17 cellular contexts compared by ENCODE assay signal in genomic region chr2:230872151-230872967, GRCh38. TPM values are rescaled to one million over a fixed set of nuclear protein-coding genes. Genes with fewer than 3 reads are reported as not detected.
DNase-seq lines count a peak whose midpoint lies in the region; ATAC-seq, FAIRE-seq and TF ChIP-seq lines count a peak whose summit lies in the region.
"Had no signal": no experiment of that assay in that cellular context is flagged by ENCODE, and none has a peak within 500 bp of the region (broad histone marks: within the 10 kb centered on the region; RNA-seq: fewer than 3 reads in every experiment).

No MANE protein-coding gene starts in this region.

- CTCF ChIA-PET in activated CD8-positive, alpha-beta T cell treated with anti-CD3 and anti-CD28 coated beads, Interleukin-2, amount 10 ng/mL, durations not matched to agents 7 days and 5 days (lab: Charles Lee): interaction anchor here (0.7 to 1.5 kb wide), 2 partner anchors 48 to 181 kb away, joined by 3 to 5 read pairs; no protein-coding TSS in a partner anchor
- CTCF ChIA-PET in activated CD8-positive, alpha-beta T cell treated with anti-CD3 and anti-CD28 coated beads for 36 hours (lab: Charles Lee): interaction anchor here (0.6 to 2.2 kb wide), 5 partner anchors 24 to 181 kb away, joined by 3 to 9 read pairs (median 4); no protein-coding TSS in a partner anchor
- CTCF ChIA-PET in H1 (lab: Charles Lee; ENCODE audit: partially characterized antibody): interaction anchor here (0.7 to 10.1 kb wide), 13 partner anchors 9 to 131 kb away, joined by 3 to 86 read pairs (median 4); no protein-coding TSS in a partner anchor

- ATAC-seq in activated CD8-positive, alpha-beta T cell treated with anti-CD3 and anti-CD28 coated beads, Interleukin-2, amount 10 ng/mL, durations not matched to agents 7 days and 5 days: no peak
- ATAC-seq in activated CD8-positive, alpha-beta T cell treated with anti-CD3 and anti-CD28 coated beads for 36 hours: no peak
- ATAC-seq in HG03025 (IDR thresholded peaks at IDR 0.05; ENCODE audit: low FRiP score, unreplicated experiment): peak; percentile 7
- ATAC-seq in stimulated activated memory B cell treated with anti-CD40 and anti-IgM and Interleukin-4, amounts not matched to agents 10 μg/mL and 1 μg/mL and 100 μg/mL, for 72 hours: no peak
- ATAC-seq in esophagus mucosa: no peak

- H4K8ac ChIP-seq in H1 (ENCODE audit: extremely low read depth, insufficient read depth, low read length): no peak overlapping the region

- peaks cover 36% of the 10 kb centered on the region for H3K79me1 ChIP-seq in H1 (ENCODE audit: low read depth, low read length)

- H3K9me3 ChIP-seq in H1 (ENCODE audit: insufficient read depth in 2 of 2, low read depth in 1 of 2, low read length in 1 of 2): no peaks in the 10 kb centered on the region
- H3K9me3 ChIP-seq: thoracic aorta had no signal

- no peak overlapping the region for H3K14ac ChIP-seq in H1 (ENCODE audit: insufficient read length)

- no peaks in the 10 kb centered on the region for H3K27me3 ChIP-seq in H1 (replicated peaks in 1 of 4; ENCODE audit: control insufficient read depth in 3 of 4, extremely low read depth in 1 of 4, insufficient read depth in 3 of 4, low read length in 3 of 4)

- H3K27ac Mint-ChIP-seq in activated CD8-positive, alpha-beta T cell treated with anti-CD3 and anti-CD28 coated beads, Interleukin-2, amount 10 ng/mL, durations not matched to agents 7 days and 5 days: peak overlapping the region; percentile 41
- no peak overlapping the region for H3K27ac Mint-ChIP-seq in activated CD8-positive, alpha-beta T cell treated with anti-CD3 and anti-CD28 coated beads for 36 hours
- peak overlapping the region; percentile 94 for H3K27ac Mint-ChIP-seq in stimulated activated memory B cell treated with anti-CD40 and anti-IgM and Interleukin-4, amounts not matched to agents 10 μg/mL and 1 μg/mL and 100 μg/mL, for 72 hours

- H4K20me1 ChIP-seq in H1 (replicated peaks in 1 of 2; ENCODE audit: control insufficient read depth in 1 of 2, insufficient read depth in 2 of 2, low read length in 2 of 2): peaks cover 7 to 34% of the 10 kb centered on the region in 2 experiments

- peaks cover 15 to 44% (median 25%) of the 10 kb centered on the region in 4 experiments for H3K36me3 ChIP-seq in H1 (ENCODE audit: control insufficient read depth in 2 of 4, insufficient read depth in 4 of 4, low read length in 3 of 4)

- peak overlapping the region; percentile 32; the same call in 1 of the 2 replicates for H2BK5ac ChIP-seq in H1 (ENCODE audit: low read depth, low read length)

- no peak overlapping the region for H3K4me3 Mint-ChIP-seq in activated CD8-positive, alpha-beta T cell treated with anti-CD3 and anti-CD28 coated beads, Interleukin-2, amount 10 ng/mL, durations not matched to agents 7 days and 5 days
- no peak overlapping the region for H3K4me3 Mint-ChIP-seq in activated CD8-positive, alpha-beta T cell treated with anti-CD3 and anti-CD28 coated beads for 36 hours
- peak overlapping the region; percentile 40 for H3K4me3 Mint-ChIP-seq in stimulated activated memory B cell treated with anti-CD40 and anti-IgM and Interleukin-4, amounts not matched to agents 10 μg/mL and 1 μg/mL and 100 μg/mL, for 72 hours
- H3K4me3 Mint-ChIP-seq: natural killer cell treated with Interleukin-12 subunit alpha and Interleukin-12 subunit beta and Interleukin-15 and Interleukin-18, amount 100 ng/mL, for 72 hours had no signal

- no peak overlapping the region for H3K23ac ChIP-seq in H1 (ENCODE audit: insufficient read length)

- H3K9me3 Mint-ChIP-seq in activated CD8-positive, alpha-beta T cell treated with anti-CD3 and anti-CD28 coated beads, Interleukin-2, amount 10 ng/mL, durations not matched to agents 7 days and 5 days (ENCODE audit: insufficient read depth): no peaks in the 10 kb centered on the region
- H3K9me3 Mint-ChIP-seq in activated CD8-positive, alpha-beta T cell treated with anti-CD3 and anti-CD28 coated beads for 36 hours: no peaks in the 10 kb centered on the region
- H3K9me3 Mint-ChIP-seq in stimulated activated memory B cell treated with anti-CD40 and anti-IgM and Interleukin-4, amounts not matched to agents 10 μg/mL and 1 μg/mL and 100 μg/mL, for 72 hours: no peaks in the 10 kb centered on the region
- H3K9me3 Mint-ChIP-seq: natural killer cell treated with Interleukin-12 subunit alpha and Interleukin-12 subunit beta and Interleukin-15 and Interleukin-18, amount 100 ng/mL, for 72 hours had no signal

- H3K9ac ChIP-seq in H1 (replicated peaks in 1 of 4; ENCODE audit: extremely low read depth in 1 of 4, low read depth in 3 of 4, low read length in 3 of 4): no peak overlapping the region; a peak in 1 of 7 replicates

- intact Hi-C loops in activated CD8-positive, alpha-beta T cell treated with anti-CD3 and anti-CD28 coated beads for 36 hours (cut with micrococcal nuclease): no loop called here

- DNase-seq in activated CD8-positive, alpha-beta T cell treated with anti-CD3 and anti-CD28 coated beads, Interleukin-2, amount 10 ng/mL, durations not matched to agents 7 days and 5 days: peak; percentile 17
- no peak for DNase-seq in activated CD8-positive, alpha-beta T cell treated with anti-CD3 and anti-CD28 coated beads for 36 hours
- DNase-seq in H1 (ENCODE audit: low read depth in 1 of 2, low spot score in 2 of 2) (peak in 1 of 2 experiments; percentile 42), foreskin melanocyte (no peak), NCI-H1417 treated with DMSO at 0.1 percent for 48 hours (lab: John Stamatoyannopoulos, UW) (no peak)
- DNase-seq: hypothalamus; NCI-H1436; stimulated activated CD4-positive, alpha-beta T cell treated with anti-CD3 and anti-CD28 coated beads, Interleukin-2, amount 100 ng/mL, for 48 hours; T1000 had no signal

- H3K27ac ChIP-seq in H1 (ENCODE audit: low read depth, low read length): peak overlapping the region; percentile 23; the same call in 1 of the 2 replicates
- H3K27ac ChIP-seq: HL-60 had no signal

- peaks cover 6% of the 10 kb centered on the region for H3K23me2 ChIP-seq in H1 (ENCODE audit: low read depth, low read length)

- H3K27me3 Mint-ChIP-seq in activated CD8-positive, alpha-beta T cell treated with anti-CD3 and anti-CD28 coated beads, Interleukin-2, amount 10 ng/mL, durations not matched to agents 7 days and 5 days (ENCODE audit: low read depth): no peaks in the 10 kb centered on the region
- no peaks in the 10 kb centered on the region for H3K27me3 Mint-ChIP-seq in activated CD8-positive, alpha-beta T cell treated with anti-CD3 and anti-CD28 coated beads for 36 hours
- H3K27me3 Mint-ChIP-seq in stimulated activated memory B cell treated with anti-CD40 and anti-IgM and Interleukin-4, amounts not matched to agents 10 μg/mL and 1 μg/mL and 100 μg/mL, for 72 hours: no peaks in the 10 kb centered on the region

- no peak overlapping the region for H3K56ac ChIP-seq in H1 (replicated peaks; ENCODE audit: insufficient read length, low read depth, low read length)

- H3K79me2 ChIP-seq in H1 (ENCODE audit: control insufficient read depth in 1 of 2, insufficient read depth in 2 of 2, low read length in 2 of 2): peaks cover 16 to 72% of the 10 kb centered on the region in 2 experiments; a peak in 3 of 4 replicates

- H3K4me3 ChIP-seq in H1 (ENCODE audit: extremely low read depth in 1 of 4, insufficient read depth in 2 of 4, low read depth in 3 of 4, low read length in 4 of 4): no peak overlapping the region
- H3K4me3 ChIP-seq: thoracic aorta had no signal

- POLR2A ChIA-PET in activated CD8-positive, alpha-beta T cell treated with anti-CD3 and anti-CD28 coated beads, Interleukin-2, amount 10 ng/mL, durations not matched to agents 7 days and 5 days (lab: Charles Lee): no interaction called here
- POLR2A ChIA-PET in activated CD8-positive, alpha-beta T cell treated with anti-CD3 and anti-CD28 coated beads for 36 hours (lab: Charles Lee): interaction anchor here (1.3 to 1.7 kb wide), 5 partner anchors 8 to 56 kb away, joined by 3 to 5 read pairs (median 4); partner anchors contain the start of gene ITM2C
- POLR2A ChIA-PET in H1 (lab: Charles Lee; ENCODE audit: partially characterized antibody): interaction anchor here (1.0 to 6.6 kb wide), 7 partner anchors 8 to 112 kb away, joined by 5 to 32 read pairs (median 7); partner anchors contain the start of gene ITM2C

- no peak overlapping the region for H2BK15ac ChIP-seq in H1 (ENCODE audit: low read length)

- no peak overlapping the region for H4K91ac ChIP-seq in H1 (replicated peaks; ENCODE audit: insufficient read length, low read length)

- peaks cover 17 to 43% (median 38%) of the 10 kb centered on the region in 4 experiments for H3K4me1 ChIP-seq in H1 (replicated peaks in 1 of 4; ENCODE audit: control insufficient read depth in 3 of 4, insufficient read depth in 4 of 4, low read length in 3 of 4)

- H3K18ac ChIP-seq in H1 (ENCODE audit: extremely low read depth, low read length): no peak overlapping the region; the same call in none of the 2 replicates

- peaks cover 60% of the 10 kb centered on the region for H3K4me1 Mint-ChIP-seq in activated CD8-positive, alpha-beta T cell treated with anti-CD3 and anti-CD28 coated beads, Interleukin-2, amount 10 ng/mL, durations not matched to agents 7 days and 5 days (ENCODE audit: low read depth)
- H3K4me1 Mint-ChIP-seq in activated CD8-positive, alpha-beta T cell treated with anti-CD3 and anti-CD28 coated beads for 36 hours (ENCODE audit: low read depth): peaks cover 49% of the 10 kb centered on the region
- peaks cover 80% of the 10 kb centered on the region for H3K4me1 Mint-ChIP-seq in stimulated activated memory B cell treated with anti-CD40 and anti-IgM and Interleukin-4, amounts not matched to agents 10 μg/mL and 1 μg/mL and 100 μg/mL, for 72 hours

- no peak overlapping the region for H3K4me2 ChIP-seq in H1 (ENCODE audit: insufficient read depth in 1 of 2, low read depth in 2 of 2, low read length in 2 of 2)

- no peak overlapping the region for H2BK120ac ChIP-seq in H1 (replicated peaks; ENCODE audit: low read depth, low read length)

- no peak for TF ChIP-seq EP300 in H1 (IDR thresholded peaks at IDR 0.05; ENCODE audit: borderline replicate concordance in 1 of 2, low read depth in 2 of 2, low read length in 2 of 2)

- H2BK20ac ChIP-seq in H1 (ENCODE audit: low read length): no peak overlapping the region

- no peak for TF ChIP-seq CTCF in activated CD8-positive, alpha-beta T cell treated with anti-CD3 and anti-CD28 coated beads for 36 hours (IDR thresholded peaks at IDR 0.05)
- TF ChIP-seq CTCF in H1 (IDR thresholded peaks at IDR 0.05; ENCODE audit: control extremely low read depth in 1 of 3, insufficient read depth in 1 of 3, low read depth in 1 of 3, low read length in 3 of 3): no peak

- TF ChIP-seq POLR2A in H1 (IDR thresholded peaks at IDR 0.05; ENCODE audit: control extremely low read depth in 1 of 2, low read depth in 2 of 2, low read length in 2 of 2): 0 out of 3 replicates have a peak, but pooled peaks of 1 of the 2 experiments have one; percentile 11

- no peak overlapping the region for H2AK5ac ChIP-seq in H1 (ENCODE audit: low read depth, low read length)

- 90% methylated on average over 14 of the region's 14 CpGs; no CpG with 5 or more reads in 1 of the 2 experiments for WGBS in H1 (ENCODE audit: extremely low coverage in 1 of 2, insufficient coverage in 1 of 2, insufficient read length in 1 of 2, insufficient replicate concordance in 2 of 2, low coverage in 1 of 2, low lambda C conversion rate in 2 of 2, missing lambda C conversion rate in 1 of 2), 2 experiments

- no peak overlapping the region for H2BK12ac ChIP-seq in H1 (ENCODE audit: low read depth, low read length)

- no peak overlapping the region for H2AFZ ChIP-seq in H1 (ENCODE audit: low read length)

- H4K5ac ChIP-seq in H1 (ENCODE audit: insufficient read length, low read depth, low read length): no peak overlapping the region

- H3K4ac ChIP-seq in H1 (replicated peaks; ENCODE audit: insufficient read length, low read depth, low read length): no peak overlapping the region

- FAIRE-seq in H1 (lab: Jason Lieb, UNC): no peak
- FAIRE-seq: A204.1, G401.6 had no signal

- H3K36me3 Mint-ChIP-seq in activated CD8-positive, alpha-beta T cell treated with anti-CD3 and anti-CD28 coated beads, Interleukin-2, amount 10 ng/mL, durations not matched to agents 7 days and 5 days (ENCODE audit: low read depth): peaks cover 22% of the 10 kb centered on the region
- peaks cover 7% of the 10 kb centered on the region for H3K36me3 Mint-ChIP-seq in activated CD8-positive, alpha-beta T cell treated with anti-CD3 and anti-CD28 coated beads for 36 hours (ENCODE audit: low read depth)
- H3K36me3 Mint-ChIP-seq in stimulated activated memory B cell treated with anti-CD40 and anti-IgM and Interleukin-4, amounts not matched to agents 10 μg/mL and 1 μg/mL and 100 μg/mL, for 72 hours: peaks cover 5% of the 10 kb centered on the region
- H3K36me3 Mint-ChIP-seq: natural killer cell treated with Interleukin-12 subunit alpha and Interleukin-12 subunit beta and Interleukin-15 and Interleukin-18, amount 100 ng/mL, for 72 hours had no signal

- TF ChIP-seq RAD21 in H1 (IDR thresholded peaks at IDR 0.05 in 1 of 2, conservative IDR thresholded peaks at IDR 0.05 in 1 of 2; ENCODE audit: low read depth in 2 of 2, low read length in 2 of 2): no peak

RNA-seq across cellular contexts. Expression of gene ITM2C, which starts 7.6 kb away (rescaled TPM):
- total RNA-seq in activated CD8-positive, alpha-beta T cell treated with anti-CD3 and anti-CD28 coated beads, Interleukin-2, amount 10 ng/mL, durations not matched to agents 7 days and 5 days: 10 to 100 TPM; 77.2 to 79.5 TPM
- total RNA-seq in activated CD8-positive, alpha-beta T cell treated with anti-CD3 and anti-CD28 coated beads for 36 hours: 10 to 100 TPM; 43.2 to 43.4 TPM
- total RNA-seq in H1 (2021; fragmentation: NEBNext Ultra II Directional; extraction: Animal tissue kit (Norgen Biotek cat#: 25700)): 362 and 367 TPM in 2 replicates
- 742 and 889 TPM in 2 replicates for polyA plus RNA-seq in H1 (2011; rRNA removed)
- polyA plus RNA-seq in H1 (2011; cell fraction: cytosol; rRNA removed): 714 TPM
- 967 TPM for polyA plus RNA-seq in H1 (2011; cell fraction: nucleus; rRNA removed)
- polyA plus RNA-seq in H1 (2012, experiment 1 of 2): 466 to 565 TPM (median 504 TPM) in 4 replicates
- 396 TPM for polyA plus RNA-seq in H1 (2012, experiment 2 of 2)
- 442 TPM for polyA plus RNA-seq in H1 (2013, experiment 1 of 2)
- 531 TPM for polyA plus RNA-seq in H1 (2013, experiment 2 of 2)
- 807 and 840 TPM in 2 replicates for polyA minus RNA-seq in H1 (2011; rRNA and poly(A)+ RNA removed)
- polyA minus RNA-seq in H1 (2011; cell fraction: cytosol; rRNA and poly(A)+ RNA removed): 239 TPM
- polyA minus RNA-seq in H1 (2011; cell fraction: nucleus; rRNA and poly(A)+ RNA removed): 131 TPM
- 7.3 TPM for total RNA-seq in esophagus mucosa

RNA-seq across cellular contexts. Expression of gene GPR55, which starts 52.7 kb away (rescaled TPM):
- 10 to 100 TPM; 12.3 to 12.5 TPM for total RNA-seq in activated CD8-positive, alpha-beta T cell treated with anti-CD3 and anti-CD28 coated beads, Interleukin-2, amount 10 ng/mL, durations not matched to agents 7 days and 5 days
- total RNA-seq in activated CD8-positive, alpha-beta T cell treated with anti-CD3 and anti-CD28 coated beads for 36 hours: 1 to 10 TPM; 5.0 to 5.3 TPM
- not detected in 2 replicates for total RNA-seq in H1 (2021; fragmentation: NEBNext Ultra II Directional; extraction: Animal tissue kit (Norgen Biotek cat#: 25700))
- not detected in 2 replicates for polyA plus RNA-seq in H1 (2011; rRNA removed)
- not detected for polyA plus RNA-seq in H1 (2011; cell fraction: cytosol; rRNA removed)
- polyA plus RNA-seq in H1 (2011; cell fraction: nucleus; rRNA removed): not detected
- polyA plus RNA-seq in H1 (2012, experiment 1 of 2): not detected in 4 replicates
- polyA plus RNA-seq in H1 (2012, experiment 2 of 2): not detected
- not detected for polyA plus RNA-seq in H1 (2013, experiment 1 of 2)
- not detected for polyA plus RNA-seq in H1 (2013, experiment 2 of 2)
- not detected in 2 replicates for polyA minus RNA-seq in H1 (2011; rRNA and poly(A)+ RNA removed)
- polyA minus RNA-seq in H1 (2011; cell fraction: cytosol; rRNA and poly(A)+ RNA removed): not detected
- not detected for polyA minus RNA-seq in H1 (2011; cell fraction: nucleus; rRNA and poly(A)+ RNA removed)
- 0.20 TPM for total RNA-seq in esophagus mucosa
- total RNA-seq: thoracic aorta had no signal
